8 cellular contexts compared by ENCODE assay signal in genomic region chr12:89707623-89707991, GRCh38. TPM values are rescaled to one million over a fixed set of nuclear protein-coding genes. Genes with fewer than 3 reads are reported as not detected.
DNase-seq lines count a peak whose midpoint lies in the region; ATAC-seq and TF ChIP-seq lines count a peak whose summit lies in the region.

No MANE protein-coding gene starts in this region.

- H2AFZ ChIP-seq in ACC112 (ENCODE audit: low read length, unreplicated experiment): no peak overlapping the region

- peak overlapping the region; percentile 89 for H3K4me3 ChIP-seq in ACC112 (ENCODE audit: low read depth, low read length)
- H3K4me3 ChIP-seq in HFF-Myc (replicated peaks; ENCODE audit: low read depth, low read length): peak overlapping the region; percentile 88
- H3K4me3 ChIP-seq in muscle layer of colon (ENCODE audit: low read depth in 1 of 2, low read length in 2 of 2): peak overlapping the region; percentile 91 to 97
- peak overlapping the region; percentile 98 for H3K4me3 ChIP-seq in urinary bladder (ENCODE audit: low read depth, low read length)

- H3K9ac ChIP-seq in muscle layer of colon (ENCODE audit: low read length): peak overlapping the region; percentile 76

- no peak for ATAC-seq in GM19328 (IDR thresholded peaks at IDR 0.05; ENCODE audit: unreplicated experiment)

- H3K79me2 ChIP-seq in ACC112 (ENCODE audit: control insufficient read depth, insufficient read depth, low read length, unreplicated experiment): peaks cover 69% of the 10 kb centered on the region

- no peak for TF ChIP-seq CTCF in HFF-Myc (IDR thresholded peaks at IDR 0.05; ENCODE audit: low read depth, low read length, missing control alignments)
- no peak for TF ChIP-seq CTCF in endothelial cell (IDR thresholded peaks at IDR 0.05; ENCODE audit: unreplicated experiment)

- DNase-seq in HFF-Myc (ENCODE audit: extremely low read depth, low read depth): no peak
- peak; percentile 18 for DNase-seq in activated CD4-positive, alpha-beta T cell treated with anti-CD3 and anti-CD28 coated beads for 48 hours
- DNase-seq in endothelial cell (ENCODE audit: low spot score): peak; percentile 36
- no peak for DNase-seq in GM19240 (ENCODE audit: insufficient read length, low spot score)

- peaks cover 15% of the 10 kb centered on the region for H3K36me3 Mint-ChIP-seq in endothelial cell (ENCODE audit: low read depth, unreplicated experiment)

- H3K4me3 Mint-ChIP-seq in endothelial cell (ENCODE audit: unreplicated experiment): peak overlapping the region; percentile 96

- H3K27me3 ChIP-seq in ACC112 (ENCODE audit: insufficient read depth, low read length): no peaks in the 10 kb centered on the region
- no peaks in the 10 kb centered on the region for H3K27me3 ChIP-seq in muscle layer of colon (ENCODE audit: control insufficient read depth in 1 of 2, insufficient read depth in 2 of 2, low read length in 2 of 2)

- H3K27ac ChIP-seq in ACC112 (ENCODE audit: low read depth, low read length): peak overlapping the region; percentile 97; the same call in 1 of the 2 replicates
- H3K27ac ChIP-seq in muscle layer of colon (ENCODE audit: low read depth, low read length): peak overlapping the region; percentile 77
- peak overlapping the region; percentile 97 for H3K27ac ChIP-seq in urinary bladder (ENCODE audit: low read depth)

- H3K4me1 ChIP-seq in ACC112 (ENCODE audit: control insufficient read depth, insufficient read depth, low read length, unreplicated experiment) (peaks cover 33% of the 10 kb centered on the region), muscle layer of colon (ENCODE audit: insufficient read depth, low read length) (peaks cover 23% of the 10 kb centered on the region), urinary bladder (ENCODE audit: insufficient read depth) (peaks cover 1% of the 10 kb centered on the region)

- WGBS in urinary bladder: under 1% methylated on average over 19 of the region's 19 CpGs

- H3K27ac Mint-ChIP-seq in endothelial cell (ENCODE audit: unreplicated experiment): peak overlapping the region; percentile 77

- no peaks in the 10 kb centered on the region for H3K36me3 ChIP-seq in ACC112 (ENCODE audit: insufficient read depth, low read length)
- no peaks in the 10 kb centered on the region for H3K36me3 ChIP-seq in muscle layer of colon (ENCODE audit: insufficient read depth, low read length)
- no peaks in the 10 kb centered on the region for H3K36me3 ChIP-seq in urinary bladder (ENCODE audit: insufficient read depth)

- peaks cover 21% of the 10 kb centered on the region for H3K27me3 Mint-ChIP-seq in endothelial cell (ENCODE audit: unreplicated experiment)

- H3K9me3 ChIP-seq in muscle layer of colon (ENCODE audit: low read length): no peaks in the 10 kb centered on the region

- H3K9me3 Mint-ChIP-seq in endothelial cell (ENCODE audit: unreplicated experiment): no peaks in the 10 kb centered on the region

- peaks cover 12% of the 10 kb centered on the region for H3K4me1 Mint-ChIP-seq in endothelial cell (ENCODE audit: unreplicated experiment)

RNA-seq across cellular contexts. Expression of gene ATP2B1, which starts 1.0 kb away (rescaled TPM):
- total RNA-seq in endothelial cell (ENCODE audit: unreplicated experiment): 33.0 TPM
- 183 TPM for total RNA-seq in urinary bladder
- 13.3 TPM for polyA plus RNA-seq in urinary bladder

Comparison
In these comparisons a context has a peak if more than half of its experiments do, and no peak if none do; other contexts are left out.
1. DNase-seq: peak in activated CD4-positive, alpha-beta T cell treated with anti-CD3 and anti-CD28 coated beads for 48 hours (single experiment) and endothelial cell (single experiment); none in HFF-Myc (single experiment) and GM19240 (single experiment).
2. Peak in every context shown above with its lines, with median percentiles within 50 percentile points of each other: H3K27ac ChIP-seq and H3K4me3 ChIP-seq.